In genomic region chr6:26055670-26056582, GRCh38 we compare ENCODE assay signal across 1 cellular context.
TF ChIP-seq lines count a peak whose summit lies in the region.

No MANE protein-coding gene starts in this region.

TF ChIP-seq in HepG2, 621 proteins besides CTCF, POLR2A, EP300 and RAD21 (continued from another document and continues in another):
- TF ChIP-seq DZIP1 (CRISPR knock-in tag; IDR thresholded peaks at IDR 0.05): no peak
- TF ChIP-seq ZUFSP (CRISPR knock-in tag; IDR thresholded peaks at IDR 0.05; ENCODE audit: borderline replicate concordance): peak; percentile 96
- peak; percentile 99 for TF ChIP-seq DRAP1 (CRISPR knock-in tag; IDR thresholded peaks at IDR 0.05)
- 0 out of 2 replicates have a peak, but pooled peaks have one; percentile 20 for TF ChIP-seq ZNF576 (CRISPR knock-in tag; IDR thresholded peaks at IDR 0.05)
- no peak for TF ChIP-seq TGIF2 (CRISPR knock-in tag; IDR thresholded peaks at IDR 0.05)
- TF ChIP-seq HOXA5 (CRISPR knock-in tag; IDR thresholded peaks at IDR 0.05): peak; percentile 78
- TF ChIP-seq ZNF17 (CRISPR knock-in tag; IDR thresholded peaks at IDR 0.05): no peak
- TF ChIP-seq ATM (IDR thresholded peaks at IDR 0.05; ENCODE audit: borderline replicate concordance): no peak
- TF ChIP-seq ZNF781 (CRISPR knock-in tag; IDR thresholded peaks at IDR 0.05; ENCODE audit: borderline replicate concordance, not compliant biosample characterization): peak; percentile 30
- TF ChIP-seq HOXA9 (CRISPR knock-in tag; IDR thresholded peaks at IDR 0.05; ENCODE audit: borderline replicate concordance): peak; percentile 98
- no peak; the same call in 1 of the 2 replicates for TF ChIP-seq ZNF770 (CRISPR knock-in tag; IDR thresholded peaks at IDR 0.05)
- TF ChIP-seq ZNF552 (CRISPR knock-in tag; IDR thresholded peaks at IDR 0.05; ENCODE audit: borderline replicate concordance): peak; percentile 56; the same call in 1 of the 2 replicates
- TF ChIP-seq ZNF207 (IDR thresholded peaks at IDR 0.05; ENCODE audit: borderline replicate concordance): no peak
- no peak; the same call in 1 of the 2 replicates for TF ChIP-seq ZNF275 (CRISPR knock-in tag; IDR thresholded peaks at IDR 0.05; ENCODE audit: borderline replicate concordance)
- peak; percentile 98 for TF ChIP-seq RBFOX2 (IDR thresholded peaks at IDR 0.05; ENCODE audit: low read depth, low read length)
- TF ChIP-seq TOE1 (CRISPR knock-in tag; IDR thresholded peaks at IDR 0.05): peak; percentile 94; the same call in 1 of the 2 replicates
- no peak for TF ChIP-seq ZBTB26 (CRISPR knock-in tag; IDR thresholded peaks at IDR 0.05; ENCODE audit: borderline replicate concordance)
- peak; percentile 71; the same call in 1 of the 2 replicates for TF ChIP-seq ZFY (CRISPR knock-in tag; IDR thresholded peaks at IDR 0.05)
- TF ChIP-seq ZNF609 (CRISPR knock-in tag; IDR thresholded peaks at IDR 0.05; ENCODE audit: borderline replicate concordance): peak; percentile 43; the same call in 1 of the 2 replicates
- TF ChIP-seq MAFG (CRISPR knock-in tag; IDR thresholded peaks at IDR 0.05): no peak
- TF ChIP-seq GLMP (CRISPR knock-in tag; IDR thresholded peaks at IDR 0.05; ENCODE audit: borderline replicate concordance): no peak
- 0 out of 2 replicates have a peak, but pooled peaks have one; percentile 4 for TF ChIP-seq ZNF850 (CRISPR knock-in tag; conservative IDR thresholded peaks at IDR 0.05)
- TF ChIP-seq ZNF761 (CRISPR knock-in tag; conservative IDR thresholded peaks at IDR 0.05): 0 out of 2 replicates have a peak, but pooled peaks have one; percentile 62
- peak; percentile 81 for TF ChIP-seq HDAC2 (CRISPR knock-in tag; IDR thresholded peaks at IDR 0.05)
- peak; percentile 38; the same call in 1 of the 2 replicates for TF ChIP-seq ZNF704 (CRISPR knock-in tag; IDR thresholded peaks at IDR 0.05; ENCODE audit: borderline replicate concordance)
- TF ChIP-seq TOPORS (CRISPR knock-in tag; IDR thresholded peaks at IDR 0.05): no peak
- peak; percentile 79 for TF ChIP-seq ZNF772 (CRISPR knock-in tag; IDR thresholded peaks at IDR 0.05)
- TF ChIP-seq TIGD3 (CRISPR knock-in tag; IDR thresholded peaks at IDR 0.05; ENCODE audit: borderline replicate concordance): no peak
- TF ChIP-seq AKAP8 (CRISPR knock-in tag; IDR thresholded peaks at IDR 0.05): 0 out of 2 replicates have a peak, but pooled peaks have one; percentile 65
- peak; percentile 88 for TF ChIP-seq PLSCR1 (CRISPR knock-in tag; IDR thresholded peaks at IDR 0.05; ENCODE audit: borderline replicate concordance)
- TF ChIP-seq ZNF589 (CRISPR knock-in tag; conservative IDR thresholded peaks at IDR 0.05): peak; percentile 93
- TF ChIP-seq ZEB1 (IDR thresholded peaks at IDR 0.05; ENCODE audit: insufficient replicate concordance, low read depth): peak; percentile 95
- peak; percentile 54 for TF ChIP-seq MBD4 (IDR thresholded peaks at IDR 0.05; ENCODE audit: borderline replicate concordance, low read length)
- 0 out of 2 replicates have a peak, but pooled peaks have one; percentile 18 for TF ChIP-seq ZBTB42 (CRISPR knock-in tag; IDR thresholded peaks at IDR 0.05)
- no peak; the same call in none of the 2 replicates for TF ChIP-seq JUN (CRISPR knock-in tag; IDR thresholded peaks at IDR 0.05)
- peak; percentile 80; the same call in 1 of the 2 replicates for TF ChIP-seq JUNB (CRISPR knock-in tag; IDR thresholded peaks at IDR 0.05; ENCODE audit: borderline replicate concordance)
- TF ChIP-seq KAT7 (CRISPR knock-in tag; IDR thresholded peaks at IDR 0.05; ENCODE audit: borderline replicate concordance): no peak
- TF ChIP-seq CREM (IDR thresholded peaks at IDR 0.05): peak; percentile 83
- TF ChIP-seq CREM (CRISPR knock-in tag; IDR thresholded peaks at IDR 0.05): peak; percentile 26; the same call in 1 of the 2 replicates
- peak; percentile 88 for TF ChIP-seq ZNF558 (CRISPR knock-in tag; IDR thresholded peaks at IDR 0.05; ENCODE audit: borderline replicate concordance)
